ENCODE assay signal across 2 cellular contexts in the genomic region with DNA sequence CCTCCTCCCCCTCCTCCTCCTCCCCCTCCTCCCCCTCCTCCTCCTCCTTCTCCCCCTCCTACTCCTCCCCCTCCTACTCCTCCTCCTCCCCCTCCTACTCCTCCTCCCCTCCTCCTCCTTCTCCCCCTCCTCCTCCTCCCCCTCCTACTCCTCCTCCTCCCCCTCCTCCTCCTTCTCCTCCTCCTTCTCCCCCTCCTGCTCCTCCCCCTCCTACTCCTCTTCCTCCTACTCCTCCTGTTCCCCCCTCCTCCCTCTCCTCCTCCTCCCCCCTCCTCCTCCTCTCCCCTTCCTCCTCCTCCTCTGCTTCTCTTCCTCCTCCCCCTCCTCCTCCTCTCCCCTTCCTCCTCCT.
TF ChIP-seq lines count a peak whose summit lies in the region.

No MANE protein-coding gene starts in this region.

TF ChIP-seq in K562, 482 proteins besides CTCF, POLR2A, EP300 and RAD21:
- no peak for TF ChIP-seq MAZ (CRISPR knock-in tag; conservative IDR thresholded peaks at IDR 0.05 in 1 of 2, IDR thresholded peaks at IDR 0.05 in 1 of 2)
- no peak for TF ChIP-seq ZBTB49 (CRISPR knock-in tag; IDR thresholded peaks at IDR 0.05; ENCODE audit: borderline replicate concordance)
- TF ChIP-seq DIDO1 (tag; IDR thresholded peaks at IDR 0.05; ENCODE audit: low read depth) = no peak
- peak; percentile 81 for TF ChIP-seq ZNF263 (CRISPR knock-in tag; IDR thresholded peaks at IDR 0.05; ENCODE audit: borderline replicate concordance)
- peak; percentile 81 for TF ChIP-seq PCBP2 (IDR thresholded peaks at IDR 0.05; ENCODE audit: low read depth, low read length, poor library complexity, severe bottlenecking)

TF ChIP-seq in HepG2, 621 proteins besides CTCF, POLR2A, EP300 and RAD21:
- peak; percentile 73 for TF ChIP-seq HNRNPK (IDR thresholded peaks at IDR 0.05; ENCODE audit: low read depth, low read length, poor library complexity, severe bottlenecking)
- no peak for TF ChIP-seq MXD4 (CRISPR knock-in tag; IDR thresholded peaks at IDR 0.05)
